In the genomic region with DNA sequence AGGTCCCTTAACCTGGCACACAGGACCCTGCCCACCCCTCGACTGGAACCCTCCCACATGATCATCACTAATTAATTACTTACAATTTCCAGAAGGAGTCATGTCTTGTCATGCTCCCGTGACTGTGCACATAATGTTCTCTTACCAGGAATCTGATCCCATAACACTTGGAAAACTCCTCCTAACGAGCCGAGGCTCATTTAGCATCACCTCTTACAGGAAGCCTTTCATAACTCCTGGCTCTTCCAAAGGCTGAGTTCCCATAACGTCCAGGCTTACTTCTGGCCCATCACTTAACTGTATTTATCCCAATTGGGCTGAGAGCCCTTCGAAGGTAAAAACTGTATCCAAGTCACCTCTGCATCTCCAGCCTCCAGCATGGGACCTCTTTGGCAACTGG, we compare ENCODE assay signal across 21 cellular contexts.
DNase-seq lines count a peak whose midpoint lies in the region; ATAC-seq and TF ChIP-seq lines count a peak whose summit lies in the region.
"Had no signal": no experiment of that assay in that cellular context is flagged by ENCODE, and none has a peak within 500 bp of the region (broad histone marks: within the 10 kb centered on the region; RNA-seq: fewer than 3 reads in every experiment).

No MANE protein-coding gene starts in this region.

- CTCF ChIA-PET in Caco-2 (lab: Charles Lee) (no interaction called here), RWPE1 (lab: Yijun Ruan, JAX) (no interaction called here)

- peaks cover 44% of the 10 kb centered on the region for H3K4me1 ChIP-seq in Caco-2
- peaks cover 38 to 60% of the 10 kb centered on the region in 2 donors for H3K4me1 ChIP-seq in mucosa of rectum (ENCODE audit: control insufficient read depth in 2 of 2, insufficient read depth in 2 of 2, low read length in 2 of 2)

- H3K9me3 ChIP-seq in Caco-2 (no peaks in the 10 kb centered on the region), mucosa of rectum (ENCODE audit: control insufficient read depth in 2 of 2, low read length in 2 of 2) (no peaks in the 10 kb centered on the region)
- H3K9me3 ChIP-seq: MG63, Peyer's patch had no signal

- in situ Hi-C loops in ACHN (cut with HindIII; ENCODE audit: low pct_ligation_motif_present, low pct_unique_long_range_greater_than_20kb, low sequenced_read_pairs), result no loop called here

- peak overlapping the region; percentile 64 for H3K27ac Mint-ChIP-seq in Caco-2 (ENCODE audit: unreplicated experiment)
- H3K27ac Mint-ChIP-seq: H9 had no signal

- ATAC-seq in GM19463 (IDR thresholded peaks at IDR 0.05; ENCODE audit: unreplicated experiment) (no peak), HG02852 (IDR thresholded peaks at IDR 0.05; ENCODE audit: unreplicated experiment) (no peak), GM18858 (IDR thresholded peaks at IDR 0.05; ENCODE audit: unreplicated experiment) (no peak)
- ATAC-seq: GM12878 had no signal

- H3K27ac ChIP-seq in RWPE1 (peak overlapping the region; percentile 94), epithelial cell of prostate (peak overlapping the region; percentile 91), mucosa of rectum (ENCODE audit: low read depth in 2 of 2, low read length in 2 of 2) (peak overlapping the region; percentile 69 to 89)
- H3K27ac ChIP-seq: C4-2B, KMS-11 had no signal

- H3K9me3 Mint-ChIP-seq in Caco-2 (ENCODE audit: unreplicated experiment), result no peaks in the 10 kb centered on the region
- H3K9me3 Mint-ChIP-seq: H9 had no signal

- H3K36me3 ChIP-seq in Caco-2 (ENCODE audit: control insufficient read depth, insufficient read depth, low read length) (no peaks in the 10 kb centered on the region), mucosa of rectum (ENCODE audit: control insufficient read depth in 2 of 2, insufficient read depth in 2 of 2, low read length in 2 of 2) (no peaks in the 10 kb centered on the region)
- H3K36me3 ChIP-seq: MG63, Peyer's patch had no signal

- no TSS peak for BruUV-seq in Caco-2 (replicated peaks; lab: Mats Ljungman, UMichigan)

- POLR2A ChIA-PET in Caco-2 (lab: Charles Lee), result no interaction called here
- POLR2A ChIA-PET in RWPE1 (lab: Yijun Ruan, JAX; ENCODE audit: low non-redundant PET), result no interaction called here

- H3K27me3 ChIP-seq in Caco-2 (replicated peaks; ENCODE audit: control insufficient read depth, insufficient read depth, low read length) (no peaks in the 10 kb centered on the region), mucosa of rectum (ENCODE audit: control insufficient read depth in 2 of 2, insufficient read depth in 2 of 2, low read length in 2 of 2) (no peaks in the 10 kb centered on the region)
- H3K27me3 ChIP-seq: MG63, Peyer's patch had no signal

- H3K27me3 Mint-ChIP-seq in Caco-2 (ENCODE audit: insufficient read depth, unreplicated experiment), result no peaks in the 10 kb centered on the region

- intact Hi-C loops in Caco-2 (cut with micrococcal nuclease; ENCODE audit: unreplicated experiment), result no loop called here

- H3K4me3 Mint-ChIP-seq in Caco-2 (ENCODE audit: unreplicated experiment), result no peak overlapping the region
- H3K4me3 Mint-ChIP-seq: H9 had no signal

- no peaks in the 10 kb centered on the region for H3K36me3 Mint-ChIP-seq in Caco-2 (ENCODE audit: insufficient read depth, unreplicated experiment)

- TF ChIP-seq CTCF in Caco-2 (IDR thresholded peaks at IDR 0.05; ENCODE audit: insufficient read depth in 1 of 2, low read depth in 1 of 2, low read length in 1 of 2, severe bottlenecking in 1 of 2, unreplicated experiment in 1 of 2) (no peak), RWPE1 (conservative IDR thresholded peaks at IDR 0.05; ENCODE audit: low read depth) (no peak)

- peak overlapping the region in 1 of 2 donors; percentile 58 for H3K9ac ChIP-seq in mucosa of rectum (ENCODE audit: low read depth in 1 of 2, low read length in 2 of 2)
- H3K9ac ChIP-seq: KMS-11 had no signal

- H3K4me3 ChIP-seq in Caco-2 (ENCODE audit: low read depth, low read length) (no peak overlapping the region), mucosa of rectum (ENCODE audit: low read length in 2 of 2) (no peak overlapping the region)
- H3K4me3 ChIP-seq: GM12878, MG63, Peyer's patch had no signal

- DNase-seq in Caco-2 (no peak), RWPE1 (ENCODE audit: low spot score) (no peak), epithelial cell of prostate (ENCODE audit: low read depth, low spot score) (no peak), ACHN (no peak)
- DNase-seq: COR-L47, DMS53, H9, MG63, NCI-H1105, NCI-H1694 treated with DMSO at 0.1 percent for 48 hours, NCI-H446, NCI-H748 treated with DMSO at 0.1 percent for 48 hours, Peyer's patch, SHP77 treated with DMSO at 0.1 percent for 48 hours had no signal

- peaks cover 36% of the 10 kb centered on the region for H3K4me1 Mint-ChIP-seq in Caco-2 (ENCODE audit: low read depth, unreplicated experiment)
